ENCODE assay signal across 8 cellular contexts in genomic region chr2:37635359-37636208, GRCh38. TPM values are rescaled to one million over a fixed set of nuclear protein-coding genes. Genes with fewer than 3 reads are reported as not detected.
DNase-seq lines count a peak whose midpoint lies in the region; ATAC-seq, FAIRE-seq and TF ChIP-seq lines count a peak whose summit lies in the region.

No MANE protein-coding gene starts in this region.

- H3K79me2 ChIP-seq in hepatocyte: no peaks in the 10 kb centered on the region

- peak overlapping the region; percentile 5 for H3K27ac Mint-ChIP-seq in Caco-2 (ENCODE audit: unreplicated experiment)

- CTCF ChIA-PET in Caco-2 (lab: Charles Lee): interaction anchor here (2.1 kb wide), 1 partner anchor 221 kb away, joined by 5 read pairs; no protein-coding TSS in a partner anchor

- POLR2A ChIA-PET in Caco-2 (lab: Charles Lee): no interaction called here

- H2AFZ ChIP-seq in hepatocyte: no peak overlapping the region

- no peaks in the 10 kb centered on the region for H3K27me3 Mint-ChIP-seq in Caco-2 (ENCODE audit: insufficient read depth, unreplicated experiment)

- no peaks in the 10 kb centered on the region for H4K20me1 ChIP-seq in hepatocyte (ENCODE audit: insufficient read depth, poor library complexity, severe bottlenecking)

- H3K4me3 ChIP-seq in Caco-2 (ENCODE audit: low read depth, low read length) (no peak overlapping the region), hepatocyte (no peak overlapping the region), kidney (ENCODE audit: low read length in 2 of 2) (no peak overlapping the region)

- TF ChIP-seq CTCF in Caco-2 (IDR thresholded peaks at IDR 0.05; ENCODE audit: insufficient read depth in 1 of 2, low read depth in 1 of 2, low read length in 1 of 2, severe bottlenecking in 1 of 2, unreplicated experiment in 1 of 2) (no peak), hepatocyte (IDR thresholded peaks at IDR 0.05; ENCODE audit: poor library complexity) (no peak), kidney (IDR thresholded peaks at IDR 0.05; ENCODE audit: borderline replicate concordance, extremely low read depth, insufficient read depth) (no peak)

- BruUV-seq in Caco-2 (replicated peaks; lab: Mats Ljungman, UMichigan): no TSS peak

- H3K4me3 Mint-ChIP-seq in Caco-2 (ENCODE audit: unreplicated experiment): no peak overlapping the region

- no peak for FAIRE-seq in kidney (lab: Jason Lieb, UNC)

- ATAC-seq in GM21717 (IDR thresholded peaks at IDR 0.05; ENCODE audit: unreplicated experiment): peak; percentile 78

- DNase-seq in Caco-2 (no peak), MV-4-11 (lab: John Stamatoyannopoulos, UW) (peak; percentile 99), hepatocyte (ENCODE audit: low spot score) (peak; percentile 30), NCI-H2171 treated with DMSO at 0.1 percent for 48 hours (lab: John Stamatoyannopoulos, UW) (no peak), kidney (no peak)
- peak; percentile 66 for DNase-seq in activated T-cell treated with anti-CD3 and anti-CD28 coated beads, Interleukin-2, amount 50 U/mL, for 1 hour
- DNase-seq in stimulated activated CD8-positive, alpha-beta memory T cell treated with anti-CD3 and anti-CD28 coated beads, Interleukin-7, amount 100 ng/mL, for 4 hours (ENCODE audit: low read depth in 2 of 2): peak; percentile 69 to 79

- H3K36me3 ChIP-seq in Caco-2 (ENCODE audit: control insufficient read depth, insufficient read depth, low read length): no peaks in the 10 kb centered on the region
- H3K36me3 ChIP-seq in hepatocyte (replicated peaks; ENCODE audit: insufficient read depth, low read depth): no peaks in the 10 kb centered on the region
- H3K36me3 ChIP-seq in kidney (ENCODE audit: control insufficient read depth in 1 of 2, insufficient read depth in 2 of 2, low read length in 2 of 2): no peaks in the 10 kb centered on the region

- intact Hi-C loops in Caco-2 (cut with micrococcal nuclease; ENCODE audit: unreplicated experiment): loop anchor here (2.0 to 5.0 kb wide), 2 partner anchors 65 to 98 kb away; no protein-coding TSS in a partner anchor
- intact Hi-C loops in kidney (cut with DNase I): no loop called here

- H3K27ac ChIP-seq in hepatocyte (peak overlapping the region; percentile 45), kidney (ENCODE audit: low read depth in 2 of 2, low read length in 2 of 2) (no peak overlapping the region)

- peaks cover 12% of the 10 kb centered on the region for H3K4me1 Mint-ChIP-seq in Caco-2 (ENCODE audit: low read depth, unreplicated experiment)

- peaks cover 29% of the 10 kb centered on the region for H3K36me3 Mint-ChIP-seq in Caco-2 (ENCODE audit: insufficient read depth, unreplicated experiment)

- WGBS in hepatocyte (ENCODE audit: low lambda C conversion rate, missing lambda C conversion rate): 90% methylated on average over 9 of the region's 9 CpGs

- H3K9ac ChIP-seq in kidney (ENCODE audit: low read length in 2 of 2): no peak overlapping the region

- no peaks in the 10 kb centered on the region for H3K9me2 ChIP-seq in hepatocyte (replicated peaks; ENCODE audit: insufficient read depth)

- H3K9me3 Mint-ChIP-seq in Caco-2 (ENCODE audit: unreplicated experiment): peaks cover 14% of the 10 kb centered on the region

- H3K4me2 ChIP-seq in hepatocyte: no peak overlapping the region

- H3K27me3 ChIP-seq in Caco-2 (replicated peaks; ENCODE audit: control insufficient read depth, insufficient read depth, low read length) (no peaks in the 10 kb centered on the region), hepatocyte (no peaks in the 10 kb centered on the region)

- H3K9me3 ChIP-seq in Caco-2 (no peaks in the 10 kb centered on the region), hepatocyte (ENCODE audit: low read depth) (no peaks in the 10 kb centered on the region), kidney (ENCODE audit: control insufficient read depth in 1 of 2, low read length in 2 of 2) (no peaks in the 10 kb centered on the region)

- no peaks in the 10 kb centered on the region for H3K4me1 ChIP-seq in Caco-2
- H3K4me1 ChIP-seq in hepatocyte (ENCODE audit: insufficient read depth): peaks cover 11% of the 10 kb centered on the region
- H3K4me1 ChIP-seq in kidney (ENCODE audit: control insufficient read depth in 1 of 2, insufficient read depth in 1 of 2, low read depth in 1 of 2, low read length in 2 of 2): no peaks in the 10 kb centered on the region

RNA-seq across cellular contexts. Expression of gene CDC42EP3, which starts 35.9 kb away (rescaled TPM):
- total RNA-seq in Caco-2 (2022): 87.5 and 95.8 TPM in 2 replicates
- total RNA-seq in hepatocyte: 19.3 and 26.4 TPM in 2 replicates
- 31.7 and 33.0 TPM in 2 replicates for polyA plus RNA-seq in hepatocyte
- 34.1 TPM for total RNA-seq in kidney
- 21.3 TPM for polyA plus RNA-seq in kidney (ENCODE audit: insufficient read depth, low read depth, low replicate concordance)

Comparison
In these comparisons a context has a peak if more than half of its experiments do, and no peak if none do; other contexts are left out.
1. DNase-seq: peak in MV-4-11 (single experiment), activated T-cell treated with anti-CD3 and anti-CD28 coated beads, Interleukin-2, amount 50 U/mL, for 1 hour (single experiment), hepatocyte (single experiment) and stimulated activated CD8-positive, alpha-beta memory T cell treated with anti-CD3 and anti-CD28 coated beads, Interleukin-7, amount 100 ng/mL, for 4 hours (2 of 2); none in Caco-2 (0 of 2), NCI-H2171 treated with DMSO at 0.1 percent for 48 hours (single experiment) and kidney (single experiment).